9 cellular contexts compared by ENCODE assay signal in genomic region chr6:106973018-106973840, GRCh38. TPM values are rescaled to one million over a fixed set of nuclear protein-coding genes. Genes with fewer than 3 reads are reported as not detected.
DNase-seq lines count a peak whose midpoint lies in the region; ATAC-seq and TF ChIP-seq lines count a peak whose summit lies in the region.
"Had no signal": no experiment of that assay in that cellular context is flagged by ENCODE, and none has a peak within 500 bp of the region (broad histone marks: within the 10 kb centered on the region; RNA-seq: fewer than 3 reads in every experiment).

No MANE protein-coding gene starts in this region.

- H3K4me1 Mint-ChIP-seq in IgD-negative memory B cell (peaks cover 17 to 34% (median 32%) of the 10 kb centered on the region in 3 donors), mesothelial cell of epicardium (peaks cover 23% of the 10 kb centered on the region)

- H3K9me3 ChIP-seq in BLaER1 treated with 17β-estradiol and CSF1 and Interleukin-3, amounts not matched to agents 10 nM and 100 nM (replicated peaks in 1 of 11), result peaks cover 0 to 7% (median 0%) of the 10 kb centered on the region in 11 experiments; a peak in 2 of 22 replicates
- H3K9me3 ChIP-seq: adrenal gland had no signal

- peak overlapping the region in 9 of 11 experiments; percentile 51 to 99 (median 96); a peak in 18 of 22 replicates for H3K27ac ChIP-seq in BLaER1 treated with 17β-estradiol and CSF1 and Interleukin-3, amounts not matched to agents 10 nM and 100 nM
- no peak overlapping the region for H3K27ac ChIP-seq in brain microvascular endothelial cell

- peak overlapping the region; percentile 83 to 98 (median 94) for H3K4me3 ChIP-seq in BLaER1 treated with 17β-estradiol and CSF1 and Interleukin-3, amounts not matched to agents 10 nM and 100 nM
- H3K4me3 ChIP-seq in brain microvascular endothelial cell (ENCODE audit: low read depth, low read length), result peak overlapping the region; percentile 5

- peaks cover 0 to 32% (median 0%) of the 10 kb centered on the region in 11 experiments; a peak in 4 of 22 replicates for H3K27me3 ChIP-seq in BLaER1 treated with 17β-estradiol and CSF1 and Interleukin-3, amounts not matched to agents 10 nM and 100 nM
- H3K27me3 ChIP-seq in brain microvascular endothelial cell (replicated peaks), result peaks cover 53% of the 10 kb centered on the region

- H3K9ac ChIP-seq in BLaER1 treated with 17β-estradiol and CSF1 and Interleukin-3, amounts not matched to agents 10 nM and 100 nM, result peak overlapping the region; percentile 1 to 98 (median 97); a peak in 21 of 22 replicates

- H3K36me3 Mint-ChIP-seq in IgD-negative memory B cell, result peaks cover 8% of the 10 kb centered on the region
- peaks cover 20% of the 10 kb centered on the region for H3K36me3 Mint-ChIP-seq in mesothelial cell of epicardium

- in situ Hi-C loops in brain microvascular endothelial cell (cut with HindIII; ENCODE audit: low pct_ligation_motif_present, low sequenced_read_pairs), result no loop called here

- H3K9me3 Mint-ChIP-seq in IgD-negative memory B cell (no peaks in the 10 kb centered on the region), mesothelial cell of epicardium (peaks cover 5% of the 10 kb centered on the region)

- TF ChIP-seq CTCF in brain microvascular endothelial cell (IDR thresholded peaks at IDR 0.05; ENCODE audit: low read depth, low read length, missing control alignments) (no peak), mesothelial cell of epicardium (IDR thresholded peaks at IDR 0.05; ENCODE audit: unreplicated experiment) (no peak)

- H3K4me2 ChIP-seq in BLaER1 treated with 17β-estradiol and CSF1 and Interleukin-3, amounts not matched to agents 10 nM and 100 nM, result peak overlapping the region; percentile 86 to 100 (median 93)

- H3K4me1 ChIP-seq in BLaER1 treated with 17β-estradiol and CSF1 and Interleukin-3, amounts not matched to agents 10 nM and 100 nM, result peaks cover 14 to 39% (median 28%) of the 10 kb centered on the region in 10 experiments

- H3K27ac Mint-ChIP-seq in IgD-negative memory B cell, result peak overlapping the region; percentile 91 to 96 (median 95)
- H3K27ac Mint-ChIP-seq in mesothelial cell of epicardium, result peak overlapping the region; percentile 96

- H3K27me3 Mint-ChIP-seq in IgD-negative memory B cell (no peaks in the 10 kb centered on the region), mesothelial cell of epicardium (ENCODE audit: low read depth) (peaks cover 5% of the 10 kb centered on the region)

- ATAC-seq in GM21786 (IDR thresholded peaks at IDR 0.05; ENCODE audit: unreplicated experiment) (no peak), GM19395 (IDR thresholded peaks at IDR 0.05; ENCODE audit: unreplicated experiment) (no peak)

- H3K4me3 Mint-ChIP-seq in IgD-negative memory B cell, result peak overlapping the region; percentile 95 to 98 (median 98)
- peak overlapping the region; percentile 97 for H3K4me3 Mint-ChIP-seq in mesothelial cell of epicardium

- H4K20me1 ChIP-seq in BLaER1 treated with 17β-estradiol and CSF1 and Interleukin-3, amounts not matched to agents 10 nM and 100 nM, result peaks cover 0 to 57% (median 34%) of the 10 kb centered on the region in 11 experiments; a peak in 12 of 22 replicates

- DNase-seq in brain microvascular endothelial cell (no peak), mesothelial cell of epicardium (ENCODE audit: low spot score in 2 of 2, unreplicated experiment in 2 of 2) (peak; percentile 35 to 51), hypothalamus (lab: John Stamatoyannopoulos, UW) (no peak), NOMO-1 treated with DMSO at 0.1 percent for 48 hours (lab: John Stamatoyannopoulos, UW; ENCODE audit: unreplicated experiment) (no peak)

- peaks cover 0 to 39% (median 24%) of the 10 kb centered on the region in 11 experiments; a peak in 12 of 22 replicates for H3K36me3 ChIP-seq in BLaER1 treated with 17β-estradiol and CSF1 and Interleukin-3, amounts not matched to agents 10 nM and 100 nM
- no peaks in the 10 kb centered on the region for H3K36me3 ChIP-seq in brain microvascular endothelial cell (replicated peaks)
- H3K36me3 ChIP-seq: adrenal gland had no signal

RNA-seq across cellular contexts. Expression of gene CD24, which starts 1.3 kb away (rescaled TPM):
- 261 TPM for polyA plus RNA-seq in IgD-negative memory B cell
- total RNA-seq in mesothelial cell of epicardium, result 377 to 390 TPM (median 382 TPM) in 3 replicates

RNA-seq across cellular contexts. Expression of gene MTRES1, which starts 54.8 kb away (rescaled TPM):
- polyA plus RNA-seq in IgD-negative memory B cell, result 15.1 TPM
- total RNA-seq in mesothelial cell of epicardium, result 16.6 to 18.7 TPM (median 17.3 TPM) in 3 replicates

Comparison
In these comparisons a context has a peak if more than half of its experiments do, and no peak if none do; other contexts are left out.
1. DNase-seq: peak in mesothelial cell of epicardium (2 of 2); none in brain microvascular endothelial cell (single experiment), hypothalamus (0 of 51) and NOMO-1 treated with DMSO at 0.1 percent for 48 hours (single experiment).